Comparison of ENCODE assay signal across 37 cellular contexts in the genomic region with DNA sequence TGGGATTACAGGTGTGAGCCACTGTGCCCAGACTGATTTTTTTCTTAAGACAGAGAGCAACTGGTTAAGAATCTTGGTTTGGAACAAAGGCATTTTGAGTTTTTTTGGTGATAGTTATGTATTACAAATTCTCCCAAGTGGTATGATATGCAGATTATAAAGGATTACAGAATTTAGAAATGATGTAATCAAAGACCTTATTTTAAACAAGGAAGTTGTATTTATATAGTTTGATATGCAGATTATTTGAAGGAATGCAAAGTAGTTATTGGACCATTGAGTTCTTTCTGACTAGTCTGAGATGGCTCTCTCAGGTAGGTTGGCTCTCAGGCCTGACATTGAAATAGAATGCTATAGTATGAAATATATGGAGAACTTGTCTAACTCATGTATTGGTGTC. TPM values are rescaled to one million over a fixed set of nuclear protein-coding genes. Genes with fewer than 3 reads are reported as not detected.
"Had no signal": no experiment of that assay in that cellular context is flagged by ENCODE, and none has a peak within 500 bp of the region (broad histone marks: within the 10 kb centered on the region; RNA-seq: fewer than 3 reads in every experiment).

No MANE protein-coding gene starts in this region.

- H3K4me3 ChIP-seq: ascending aorta, cardiac muscle cell had no signal

- H3K9me3 ChIP-seq: ascending aorta had no signal

- DNase-seq: activated CD4-positive, alpha-beta memory T cell treated with anti-CD3 and anti-CD28 coated beads, Interleukin-2, amount 10 ng/mL, durations not matched to agents 7 days and 5 days; activated CD4-positive, alpha-beta T cell treated with anti-CD3 and anti-CD28 coated beads for 1 hour; activated CD4-positive, alpha-beta T cell treated with anti-CD3 and anti-CD28 coated beads for 36 hours; activated CD4-positive, alpha-beta T cell treated with anti-CD3 and anti-CD28 coated beads for 48 hours; activated CD4-positive, alpha-beta T cell treated with anti-CD3 and anti-CD28 coated beads, Interleukin-2, amount 10 ng/mL, durations not matched to agents 7 days and 5 days; activated CD4-positive, alpha-beta T cell treated with anti-CD3 and anti-CD28 coated beads, Interleukin-2, amount 50 U/mL, for 48 hours; activated CD4-positive, CD25-positive, alpha-beta regulatory T cell; activated CD8-positive, alpha-beta memory T cell treated with anti-CD3 and anti-CD28 coated beads for 24 hours; activated CD8-positive, alpha-beta memory T cell treated with anti-CD3 and anti-CD28 coated beads, Interleukin-2, amount 10 ng/mL, durations not matched to agents 7 days and 5 days; activated CD8-positive, alpha-beta memory T cell treated with anti-CD3 and anti-CD28 coated beads, Interleukin-2, amount 50 U/mL, for 48 hours; activated CD8-positive, alpha-beta T cell treated with anti-CD3 and anti-CD28 coated beads, Interleukin-2, amount 10 ng/mL, durations not matched to agents 7 days and 5 days; activated effector memory CD4-positive, alpha-beta T cell treated with Interleukin-2 at 50 U/mL for 16 hours; activated gamma-delta T cell; activated naive CD4-positive, alpha-beta T cell treated with anti-CD3 and anti-CD28 coated beads, Interleukin-2, amount 10 ng/mL, durations not matched to agents 7 days and 5 days; activated naive CD4-positive, alpha-beta T cell treated with Interleukin-2 at 50 U/mL for 16 hours; activated naive CD8-positive, alpha-beta T cell treated with anti-CD3 and anti-CD28 coated beads, Interleukin-2, amount 10 ng/mL, durations not matched to agents 7 days and 5 days; activated naive CD8-positive, alpha-beta T cell treated with anti-CD3 and anti-CD28 coated beads, Interleukin-2, amount 50 U/mL, for 24 hours; activated T-cell treated with anti-CD3 and anti-CD28 coated beads, Interleukin-2, amount 50 U/mL, for 24 hours; activated T-cell treated with anti-CD3 and anti-CD28 coated beads, Interleukin-2, amount 50 U/mL, for 48 hours; amygdala; anterior cingulate cortex; caudate nucleus; T-cell; T-helper 2 cell; T-helper 9 cell had no signal

- H3K4me1 Mint-ChIP-seq: activated naive CD4-positive, alpha-beta T cell treated with anti-CD3 and anti-CD28 coated beads, Interleukin-2, amount 10 ng/mL, durations not matched to agents 7 days and 5 days had no signal

- FAIRE-seq: bronchial epithelial cell, TTC549 had no signal

- H3K27ac Mint-ChIP-seq: activated CD4-positive, alpha-beta memory T cell treated with anti-CD3 and anti-CD28 coated beads, Interleukin-2, amount 10 ng/mL, durations not matched to agents 7 days and 5 days; activated CD4-positive, alpha-beta T cell treated with anti-CD3 and anti-CD28 coated beads for 36 hours; activated CD4-positive, alpha-beta T cell treated with anti-CD3 and anti-CD28 coated beads, Interleukin-2, amount 10 ng/mL, durations not matched to agents 7 days and 5 days; activated CD8-positive, alpha-beta memory T cell treated with anti-CD3 and anti-CD28 coated beads, Interleukin-2, amount 10 ng/mL, durations not matched to agents 7 days and 5 days; activated CD8-positive, alpha-beta T cell treated with anti-CD3 and anti-CD28 coated beads, Interleukin-2, amount 10 ng/mL, durations not matched to agents 7 days and 5 days; activated naive CD4-positive, alpha-beta T cell treated with anti-CD3 and anti-CD28 coated beads, Interleukin-2, amount 10 ng/mL, durations not matched to agents 7 days and 5 days; activated naive CD4-positive, alpha-beta T cell treated with anti-CD3 and anti-CD28 coated beads, Interleukin-2, amount 50 U/mL, for 24 hours; activated naive CD8-positive, alpha-beta T cell; activated naive CD8-positive, alpha-beta T cell treated with anti-CD3 and anti-CD28 coated beads, Interleukin-2, amount 10 ng/mL, durations not matched to agents 7 days and 5 days; activated naive CD8-positive, alpha-beta T cell treated with anti-CD3 and anti-CD28 coated beads, Interleukin-2, amount 50 U/mL, for 24 hours; activated T-cell treated with anti-CD3 and anti-CD28 coated beads, Interleukin-2, amount 50 U/mL, for 24 hours; activated T-helper 2 cell treated with anti-CD3 and anti-CD28 coated beads, Interferon-gamma antibody, Interleukin-2, Interleukin-4, amounts not matched to agents 10 μg/mL and 5 μg/mL and 100 μg/mL, durations not matched to agents 14 hours and 24 hours and 36 hours; brain; T-cell; T-helper 2 cell treated with Interferon-gamma antibody and Interleukin-4, amounts not matched to agents 5 μg/mL and 100 μg/mL, for 36 hours had no signal

- H3K27ac ChIP-seq: ascending aorta, cardiac muscle cell, VCaP had no signal

- H3K9me3 Mint-ChIP-seq: activated CD4-positive, alpha-beta memory T cell treated with anti-CD3 and anti-CD28 coated beads, Interleukin-2, amount 10 ng/mL, durations not matched to agents 7 days and 5 days; activated CD4-positive, alpha-beta T cell treated with anti-CD3 and anti-CD28 coated beads, Interleukin-2, amount 10 ng/mL, durations not matched to agents 7 days and 5 days; activated naive CD4-positive, alpha-beta T cell treated with anti-CD3 and anti-CD28 coated beads, Interleukin-2, amount 10 ng/mL, durations not matched to agents 7 days and 5 days; activated naive CD4-positive, alpha-beta T cell treated with anti-CD3 and anti-CD28 coated beads, Interleukin-2, amount 50 U/mL, for 24 hours; activated naive CD8-positive, alpha-beta T cell treated with anti-CD3 and anti-CD28 coated beads, Interleukin-2, amount 10 ng/mL, durations not matched to agents 7 days and 5 days; activated naive CD8-positive, alpha-beta T cell treated with anti-CD3 and anti-CD28 coated beads, Interleukin-2, amount 50 U/mL, for 24 hours; activated T-cell treated with anti-CD3 and anti-CD28 coated beads, Interleukin-2, amount 50 U/mL, for 24 hours; activated T-helper 2 cell treated with anti-CD3 and anti-CD28 coated beads, Interferon-gamma antibody, Interleukin-2, Interleukin-4, amounts not matched to agents 10 μg/mL and 5 μg/mL and 100 μg/mL, durations not matched to agents 14 hours and 24 hours and 36 hours; T-cell; T-helper 2 cell treated with Interferon-gamma antibody and Interleukin-4, amounts not matched to agents 5 μg/mL and 100 μg/mL, for 36 hours had no signal

- H3K36me3 ChIP-seq: cardiac muscle cell had no signal

- ATAC-seq: activated CD4-positive, alpha-beta T cell treated with anti-CD3 and anti-CD28 coated beads for 36 hours; activated CD4-positive, CD25-positive, alpha-beta regulatory T cell treated with anti-CD3 and anti-CD28 coated beads, Interleukin-2, amount 50 U/mL, for 24 hours; activated CD8-positive, alpha-beta memory T cell treated with anti-CD3 and anti-CD28 coated beads, Interleukin-2, amount 10 ng/mL, durations not matched to agents 7 days and 5 days; activated CD8-positive, alpha-beta T cell treated with anti-CD3 and anti-CD28 coated beads, Interleukin-2, amount 10 ng/mL, durations not matched to agents 7 days and 5 days; activated naive CD8-positive, alpha-beta T cell treated with anti-CD3 and anti-CD28 coated beads, Interleukin-2, amount 50 U/mL, for 24 hours; T-cell had no signal

- H3K4me3 Mint-ChIP-seq: activated CD4-positive, alpha-beta memory T cell treated with anti-CD3 and anti-CD28 coated beads, Interleukin-2, amount 10 ng/mL, durations not matched to agents 7 days and 5 days; activated CD4-positive, alpha-beta T cell treated with anti-CD3 and anti-CD28 coated beads for 36 hours; activated CD4-positive, alpha-beta T cell treated with anti-CD3 and anti-CD28 coated beads, Interleukin-2, amount 10 ng/mL, durations not matched to agents 7 days and 5 days; activated CD8-positive, alpha-beta memory T cell treated with anti-CD3 and anti-CD28 coated beads, Interleukin-2, amount 10 ng/mL, durations not matched to agents 7 days and 5 days; activated CD8-positive, alpha-beta T cell treated with anti-CD3 and anti-CD28 coated beads, Interleukin-2, amount 10 ng/mL, durations not matched to agents 7 days and 5 days; activated naive CD4-positive, alpha-beta T cell treated with anti-CD3 and anti-CD28 coated beads, Interleukin-2, amount 10 ng/mL, durations not matched to agents 7 days and 5 days; activated naive CD4-positive, alpha-beta T cell treated with anti-CD3 and anti-CD28 coated beads, Interleukin-2, amount 50 U/mL, for 24 hours; activated naive CD8-positive, alpha-beta T cell; activated naive CD8-positive, alpha-beta T cell treated with anti-CD3 and anti-CD28 coated beads, Interleukin-2, amount 10 ng/mL, durations not matched to agents 7 days and 5 days; activated naive CD8-positive, alpha-beta T cell treated with anti-CD3 and anti-CD28 coated beads, Interleukin-2, amount 50 U/mL, for 24 hours; activated T-cell treated with anti-CD3 and anti-CD28 coated beads, Interleukin-2, amount 50 U/mL, for 24 hours; brain; T-cell; T-helper 2 cell treated with Interferon-gamma antibody and Interleukin-4, amounts not matched to agents 5 μg/mL and 100 μg/mL, for 36 hours had no signal

- H3K27me3 ChIP-seq: ascending aorta, cardiac muscle cell had no signal

- H3K27me3 Mint-ChIP-seq: activated CD4-positive, alpha-beta memory T cell treated with anti-CD3 and anti-CD28 coated beads, Interleukin-2, amount 10 ng/mL, durations not matched to agents 7 days and 5 days; activated CD4-positive, alpha-beta T cell treated with anti-CD3 and anti-CD28 coated beads for 36 hours; activated CD4-positive, alpha-beta T cell treated with anti-CD3 and anti-CD28 coated beads, Interleukin-2, amount 10 ng/mL, durations not matched to agents 7 days and 5 days; activated CD8-positive, alpha-beta memory T cell treated with anti-CD3 and anti-CD28 coated beads, Interleukin-2, amount 10 ng/mL, durations not matched to agents 7 days and 5 days; activated naive CD4-positive, alpha-beta T cell treated with anti-CD3 and anti-CD28 coated beads, Interleukin-2, amount 10 ng/mL, durations not matched to agents 7 days and 5 days; activated naive CD4-positive, alpha-beta T cell treated with anti-CD3 and anti-CD28 coated beads, Interleukin-2, amount 50 U/mL, for 24 hours; activated naive CD8-positive, alpha-beta T cell; activated naive CD8-positive, alpha-beta T cell treated with anti-CD3 and anti-CD28 coated beads, Interleukin-2, amount 10 ng/mL, durations not matched to agents 7 days and 5 days; activated naive CD8-positive, alpha-beta T cell treated with anti-CD3 and anti-CD28 coated beads, Interleukin-2, amount 50 U/mL, for 24 hours; activated T-cell treated with anti-CD3 and anti-CD28 coated beads, Interleukin-2, amount 50 U/mL, for 24 hours; T-cell had no signal

RNA-seq across cellular contexts. Expression of gene LHX1, which starts 46.3 kb away (rescaled TPM):
- total RNA-seq: activated CD4-positive, alpha-beta T cell treated with anti-CD3 and anti-CD28 coated beads for 36 hours; activated CD4-positive, alpha-beta T cell treated with anti-CD3 and anti-CD28 coated beads, Interleukin-2, amount 10 ng/mL, durations not matched to agents 7 days and 5 days; activated CD8-positive, alpha-beta T cell treated with anti-CD3 and anti-CD28 coated beads, Interleukin-2, amount 10 ng/mL, durations not matched to agents 7 days and 5 days; activated naive CD8-positive, alpha-beta T cell treated with anti-CD3 and anti-CD28 coated beads, Interleukin-2, amount 10 ng/mL, durations not matched to agents 7 days and 5 days; ascending aorta; bronchial epithelial cell; T-cell had no signal
- polyA plus RNA-seq: adipose tissue had no signal
